ENCODE assay signal across 10 cellular contexts in the genomic region with DNA sequence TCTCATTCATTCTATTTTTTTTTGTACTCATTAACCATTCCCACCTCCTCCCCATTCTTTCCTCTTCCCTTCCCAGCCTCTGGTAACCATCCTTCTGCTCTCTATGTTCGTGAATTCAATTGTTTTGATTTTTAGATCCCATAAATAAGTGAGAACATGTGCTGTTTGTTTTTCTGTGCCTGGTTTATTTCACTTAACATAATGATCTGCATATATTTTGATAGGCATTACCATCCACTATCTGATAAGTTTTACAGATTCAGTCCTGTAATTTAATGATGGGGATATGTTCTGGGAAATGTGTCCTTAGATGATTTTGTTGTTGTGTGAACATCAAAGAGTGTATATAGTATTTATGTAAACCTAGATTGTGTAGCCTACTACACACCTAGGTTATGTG.
"Had no signal": no experiment of that assay in that cellular context is flagged by ENCODE, and none has a peak within 500 bp of the region (broad histone marks: within the 10 kb centered on the region; RNA-seq: fewer than 3 reads in every experiment).

No MANE protein-coding gene starts in this region.

- H3K4me1 Mint-ChIP-seq: GM23338, H9 had no signal

- H2AFZ ChIP-seq: GM23338 had no signal

- H3K4me1 ChIP-seq: HAP-1 had no signal

- DNase-seq: GOT3, H7, H9, HCEC 1CT, HFFc6 had no signal

- H3K27ac Mint-ChIP-seq: GM23338, H9, HFFc6 had no signal

- H3K9me3 ChIP-seq: HAP-1 had no signal

- ATAC-seq: GM23338, HCT116 had no signal

- FAIRE-seq: H1, H54 had no signal

- H3K4me3 Mint-ChIP-seq: GM23338, H9, HFFc6 had no signal

- H3K36me3 ChIP-seq: HAP-1 had no signal

- H3K9me3 Mint-ChIP-seq: H9, HFFc6 had no signal

- H3K4me2 ChIP-seq: GM23338 had no signal

- H3K4me3 ChIP-seq: GM23338, HAP-1 had no signal
